9 cellular contexts compared by ENCODE assay signal in genomic region chr14:103014466-103015319, GRCh38. TPM values are rescaled to one million over a fixed set of nuclear protein-coding genes. Genes with fewer than 3 reads are reported as not detected.
DNase-seq lines count a peak whose midpoint lies in the region; ATAC-seq and TF ChIP-seq lines count a peak whose summit lies in the region.
"Had no signal": no experiment of that assay in that cellular context is flagged by ENCODE, and none has a peak within 500 bp of the region (broad histone marks: within the 10 kb centered on the region; RNA-seq: fewer than 3 reads in every experiment).

No MANE protein-coding gene starts in this region.

- ATAC-seq in HG03139 (IDR thresholded peaks at IDR 0.05; ENCODE audit: unreplicated experiment): no peak

- peaks cover 8% of the 10 kb centered on the region for H3K4me1 Mint-ChIP-seq in activated naive CD4-positive, alpha-beta T cell treated with anti-CD3 and anti-CD28 coated beads, Interleukin-2, amount 50 U/mL, for 24 hours

- H3K4me3 Mint-ChIP-seq in activated naive CD4-positive, alpha-beta T cell treated with anti-CD3 and anti-CD28 coated beads, Interleukin-2, amount 50 U/mL, for 24 hours: no peak overlapping the region

- peak overlapping the region; percentile 46 for H3K27ac Mint-ChIP-seq in activated naive CD4-positive, alpha-beta T cell treated with anti-CD3 and anti-CD28 coated beads, Interleukin-2, amount 50 U/mL, for 24 hours

- no peaks in the 10 kb centered on the region for H3K9me3 Mint-ChIP-seq in activated naive CD4-positive, alpha-beta T cell treated with anti-CD3 and anti-CD28 coated beads, Interleukin-2, amount 50 U/mL, for 24 hours

- H3K27ac ChIP-seq in temporal lobe (ENCODE audit: low read depth, low read length): peak overlapping the region; percentile 85

- peaks cover under 1% of the 10 kb centered on the region for H3K36me3 Mint-ChIP-seq in activated naive CD4-positive, alpha-beta T cell treated with anti-CD3 and anti-CD28 coated beads, Interleukin-2, amount 50 U/mL, for 24 hours

- no peaks in the 10 kb centered on the region for H3K27me3 Mint-ChIP-seq in activated naive CD4-positive, alpha-beta T cell treated with anti-CD3 and anti-CD28 coated beads, Interleukin-2, amount 50 U/mL, for 24 hours

- DNase-seq in activated naive CD4-positive, alpha-beta T cell treated with anti-CD3 and anti-CD28 coated beads, Interleukin-2, amount 50 U/mL, for 16 hours: no peak
- DNase-seq in RPMI7951 (ENCODE audit: low read depth): peak; percentile 31
- DNase-seq in foreskin fibroblast: peak; percentile 41 to 54
- no peak for DNase-seq in GM19240 (ENCODE audit: insufficient read length, low spot score)
- DNase-seq in G401 (ENCODE audit: low spot score): no peak
- DNase-seq: stimulated activated CD4-positive, alpha-beta T cell treated with anti-CD3 and anti-CD28 coated beads, Interleukin-2, amount 100 ng/mL, for 48 hours had no signal

- no peak for TF ChIP-seq CTCF in foreskin fibroblast (IDR thresholded peaks at IDR 0.05; ENCODE audit: low read depth, low read length)

- H3K4me3 ChIP-seq in foreskin fibroblast (ENCODE audit: low read depth in 1 of 2, low read length in 2 of 2): peak overlapping the region; percentile 8 to 19

- in situ Hi-C loops in G401 (cut with HindIII; ENCODE audit: low sequenced_read_pairs): no loop called here

RNA-seq across cellular contexts. Expression of gene CDC42BPB, which starts 42.7 kb away (rescaled TPM):
- 22.0 and 23.8 TPM in 2 replicates for total RNA-seq in RPMI7951 (2014; rRNA removed; shearing (Covaris generic))
- total RNA-seq in temporal lobe: 84.3 TPM
- 17.0 and 21.6 TPM in 2 replicates for total RNA-seq in G401 (2014; rRNA removed; shearing (Covaris generic))

Comparison
In these comparisons a context has a peak if more than half of its experiments do, and no peak if none do; other contexts are left out.
1. DNase-seq: peak in RPMI7951 (single experiment) and foreskin fibroblast (2 of 2); none in activated naive CD4-positive, alpha-beta T cell treated with anti-CD3 and anti-CD28 coated beads, Interleukin-2, amount 50 U/mL, for 16 hours (single experiment), GM19240 (single experiment) and G401 (single experiment).